In genomic region chr4:95165926-95166524, GRCh38 we compare ENCODE assay signal across 8 cellular contexts.
DNase-seq lines count a peak whose midpoint lies in the region; ATAC-seq and TF ChIP-seq lines count a peak whose summit lies in the region.

No MANE protein-coding gene starts in this region.

- POLR2A ChIA-PET in AG04450 (lab: Yijun Ruan, JAX) = no interaction called here

- peak; percentile 33 for DNase-seq in AG04450 (ENCODE audit: low read depth, low spot score)
- peak; percentile 41 for DNase-seq in GM10266 (ENCODE audit: extremely low spot score)
- peak; percentile 40 for DNase-seq in HCEC 1CT
- peak; percentile 61 for DNase-seq in LNCaP clone FGC (ENCODE audit: low read depth)
- no peak for DNase-seq in RWPE2 (ENCODE audit: low spot score)
- DNase-seq in dermis blood vessel endothelial cell = peak; percentile 74
- peak; percentile 38 for DNase-seq in lung (ENCODE audit: low spot score)
- DNase-seq in activated gamma-delta T cell (lab: John Stamatoyannopoulos, UW) = no peak

- WGBS in lung, 2 donors = 11 to 14% methylated on average over 3 of the region's 3 CpGs

- H3K36me3 ChIP-seq in RWPE2 (ENCODE audit: low read depth) = no peaks in the 10 kb centered on the region
- no peaks in the 10 kb centered on the region for H3K36me3 ChIP-seq in lung (ENCODE audit: control insufficient read depth in 2 of 2, insufficient read depth in 2 of 2, low read length in 2 of 2)

- H3K4me1 ChIP-seq in RWPE2 (ENCODE audit: insufficient read depth, poor library complexity, severe bottlenecking) = no peaks in the 10 kb centered on the region
- no peaks in the 10 kb centered on the region for H3K4me1 ChIP-seq in lung (ENCODE audit: control insufficient read depth in 2 of 2, insufficient read depth in 2 of 2, low read length in 2 of 2)

- H3K4me3 ChIP-seq in AG04450 (ENCODE audit: low read depth, low read length) (no peak overlapping the region), LNCaP clone FGC (ENCODE audit: low read depth, low read length) (no peak overlapping the region), RWPE2 (ENCODE audit: severe bottlenecking) (no peak overlapping the region), lung (no peak overlapping the region)

- ATAC-seq in RWPE2 (ENCODE audit: low read depth) (peak; percentile 86), lung (ENCODE audit: insufficient read depth, low FRiP score) (peak; percentile 89)

- CTCF ChIA-PET in AG04450 (lab: Charles Lee) = interaction anchor here (0.6 to 3.9 kb wide), 10 partner anchors 11 to 1050 kb away, joined by 3 to 40 read pairs (median 4); no protein-coding TSS in a partner anchor

- H3K9me3 ChIP-seq in AG04450 (ENCODE audit: control insufficient read depth, insufficient read depth, low read length) (no peaks in the 10 kb centered on the region), RWPE2 (ENCODE audit: severe bottlenecking) (no peaks in the 10 kb centered on the region), lung (ENCODE audit: control insufficient read depth in 2 of 2, insufficient read depth in 1 of 2, low read length in 1 of 2) (no peaks in the 10 kb centered on the region)

- H3K27ac ChIP-seq in AG04450 (ENCODE audit: low read depth, low read length) (no peak overlapping the region), RWPE2 (ENCODE audit: poor library complexity, severe bottlenecking) (no peak overlapping the region), lung (ENCODE audit: low read depth in 1 of 2, low read length in 1 of 2) (no peak overlapping the region)

- TF ChIP-seq CTCF in AG04450 (IDR thresholded peaks at IDR 0.05; ENCODE audit: low read depth, low read length) (peak; percentile 63), GM10266 (IDR thresholded peaks at IDR 0.05; ENCODE audit: control insufficient read depth, insufficient read depth, low read depth, missing control alignments) (peak; percentile 69), LNCaP clone FGC (IDR thresholded peaks at IDR 0.05; ENCODE audit: control insufficient read depth, extremely low read depth, insufficient read depth) (peak; percentile 71), RWPE2 (IDR thresholded peaks at IDR 0.05; ENCODE audit: poor library complexity, severe bottlenecking) (peak; percentile 81), lung (IDR thresholded peaks at IDR 0.05; ENCODE audit: control extremely low read depth, extremely low read depth) (peak; percentile 58)

- H3K27me3 ChIP-seq in AG04450 (ENCODE audit: control insufficient read depth, insufficient read depth, low read length) (no peaks in the 10 kb centered on the region), RWPE2 (ENCODE audit: insufficient read depth, poor library complexity, severe bottlenecking) (no peaks in the 10 kb centered on the region), lung (ENCODE audit: control insufficient read depth, insufficient read depth) (no peaks in the 10 kb centered on the region)

Comparison
In these comparisons a context has a peak if more than half of its experiments do, and no peak if none do; other contexts are left out.
1. DNase-seq: peak in AG04450 (single experiment), GM10266 (single experiment), HCEC 1CT (single experiment), LNCaP clone FGC (single experiment), dermis blood vessel endothelial cell (single experiment) and lung (single experiment); none in RWPE2 (single experiment) and activated gamma-delta T cell (single experiment).
2. Peak in every context shown above with its lines, with median percentiles within 50 percentile points of each other: CTCF ChIP-seq.